Comparison of ENCODE assay signal across 1 cellular context in genomic region chr14:20609215-20610001, GRCh38.
TF ChIP-seq lines count a peak whose summit lies in the region.

No MANE protein-coding gene starts in this region.

TF ChIP-seq in K562, 482 proteins besides CTCF, POLR2A, EP300 and RAD21 (continued from another document):
- TF ChIP-seq RB1 (IDR thresholded peaks at IDR 0.05; ENCODE audit: low read depth) (no peak), ZBTB8A (IDR thresholded peaks at IDR 0.05; ENCODE audit: partially characterized antibody) (peak; percentile 68), ATF1 (CRISPR knock-in tag; IDR thresholded peaks at IDR 0.05) (no peak), ATF1 (tag; IDR thresholded peaks at IDR 0.05) (peak; percentile 43), PHF20 (IDR thresholded peaks at IDR 0.05; ENCODE audit: partially characterized antibody) (peak; percentile 45), TBL1XR1 (IDR thresholded peaks at IDR 0.05; ENCODE audit: low read length in 2 of 2) (peak; percentile 46 to 77; a peak in 2 of 4 replicates), PBX2 (CRISPR knock-in tag; IDR thresholded peaks at IDR 0.05; ENCODE audit: low read depth) (peak; percentile 36), PBX2 (tag; conservative IDR thresholded peaks at IDR 0.05; ENCODE audit: low read depth) (peak; percentile 90)
